ENCODE assay signal across 10 cellular contexts in the genomic region with DNA sequence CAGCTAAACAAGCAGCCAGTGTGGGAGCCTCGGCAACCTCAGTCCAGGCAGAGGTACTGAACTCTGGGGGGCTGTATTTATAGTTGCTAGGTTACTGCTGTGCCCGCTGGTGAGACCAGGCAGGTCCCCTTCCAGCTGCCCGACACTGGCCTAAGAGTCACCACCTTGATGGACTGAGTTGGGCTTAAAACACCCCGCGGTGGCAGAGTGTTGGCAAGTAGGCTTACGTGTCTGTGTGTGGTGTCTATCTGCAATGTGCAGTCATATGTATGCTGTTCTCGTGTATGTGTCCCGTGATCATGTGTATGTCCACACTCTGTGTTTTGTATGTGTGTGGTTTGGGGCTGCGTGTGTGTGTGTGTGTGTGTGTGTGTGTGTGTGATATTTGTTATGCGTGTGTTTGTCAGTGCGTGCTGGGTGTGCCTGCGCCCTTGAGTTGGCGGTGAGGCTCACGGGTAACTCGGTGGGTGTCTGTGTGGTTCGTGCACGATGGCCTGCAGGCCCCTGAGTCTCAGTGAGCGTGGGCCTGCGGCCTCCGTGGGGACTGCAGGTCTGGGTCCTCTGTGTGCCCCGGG.
DNase-seq lines count a peak whose midpoint lies in the region; ATAC-seq lines count a peak whose summit lies in the region.
"Had no signal": no experiment of that assay in that cellular context is flagged by ENCODE, and none has a peak within 500 bp of the region (broad histone marks: within the 10 kb centered on the region; RNA-seq: fewer than 3 reads in every experiment).

No MANE protein-coding gene starts in this region.

- H3K27ac ChIP-seq in angular gyrus (ENCODE audit: low read depth, low read length) (peak overlapping the region; percentile 88), substantia nigra (ENCODE audit: low read depth, low read length, poor library complexity, severe bottlenecking) (peak overlapping the region; percentile 47)

- H3K9me3 Mint-ChIP-seq in activated T-cell treated with anti-CD3 and anti-CD28 coated beads, Interleukin-2, amount 50 U/mL, for 24 hours: no peaks in the 10 kb centered on the region
- peaks cover 3% of the 10 kb centered on the region for H3K9me3 Mint-ChIP-seq in memory B cell

- DNase-seq in activated T-cell treated with anti-CD3 and anti-CD28 coated beads, Interleukin-2, amount 50 U/mL, for 24 hours: no peak
- no peak for DNase-seq in activated T-cell treated with anti-CD3 and anti-CD28 coated beads, Interleukin-2, amount 50 U/mL, for 48 hours
- DNase-seq in memory B cell (ENCODE audit: low spot score in 2 of 2) (no peak), substantia nigra (lab: John Stamatoyannopoulos, UW) (peak in 1 of 49 donors; percentile 48), NCI-H446 (lab: John Stamatoyannopoulos, UW) (no peak)
- DNase-seq: Karpas-422, SW 1271 had no signal

- no peaks in the 10 kb centered on the region for H3K36me3 Mint-ChIP-seq in activated T-cell treated with anti-CD3 and anti-CD28 coated beads, Interleukin-2, amount 50 U/mL, for 24 hours (ENCODE audit: low read depth)
- peaks cover 2% of the 10 kb centered on the region for H3K36me3 Mint-ChIP-seq in memory B cell

- H3K27ac Mint-ChIP-seq in activated T-cell treated with anti-CD3 and anti-CD28 coated beads, Interleukin-2, amount 50 U/mL, for 24 hours: peak overlapping the region; percentile 14
- H3K27ac Mint-ChIP-seq in memory B cell: peak overlapping the region; percentile 81

- peak overlapping the region; percentile 11 for H3K4me3 Mint-ChIP-seq in activated T-cell treated with anti-CD3 and anti-CD28 coated beads, Interleukin-2, amount 50 U/mL, for 24 hours
- H3K4me3 Mint-ChIP-seq in memory B cell: peak overlapping the region; percentile 74

- peaks cover 56% of the 10 kb centered on the region for H3K4me1 Mint-ChIP-seq in activated T-cell treated with anti-CD3 and anti-CD28 coated beads, Interleukin-2, amount 50 U/mL, for 24 hours (ENCODE audit: low read depth)
- peaks cover 33% of the 10 kb centered on the region for H3K4me1 Mint-ChIP-seq in memory B cell

- H3K27me3 Mint-ChIP-seq in activated T-cell treated with anti-CD3 and anti-CD28 coated beads, Interleukin-2, amount 50 U/mL, for 24 hours: peaks cover 92% of the 10 kb centered on the region
- peaks cover 56% of the 10 kb centered on the region for H3K27me3 Mint-ChIP-seq in memory B cell

- peak; percentile 12 for ATAC-seq in memory B cell (ENCODE audit: low read depth)
- ATAC-seq in GM19467 (IDR thresholded peaks at IDR 0.05; ENCODE audit: unreplicated experiment): no peak
- no peak for ATAC-seq in GM18519 (IDR thresholded peaks at IDR 0.05; ENCODE audit: low FRiP score, unreplicated experiment)
